Comparison of ENCODE assay signal across 11 cellular contexts in the genomic region with DNA sequence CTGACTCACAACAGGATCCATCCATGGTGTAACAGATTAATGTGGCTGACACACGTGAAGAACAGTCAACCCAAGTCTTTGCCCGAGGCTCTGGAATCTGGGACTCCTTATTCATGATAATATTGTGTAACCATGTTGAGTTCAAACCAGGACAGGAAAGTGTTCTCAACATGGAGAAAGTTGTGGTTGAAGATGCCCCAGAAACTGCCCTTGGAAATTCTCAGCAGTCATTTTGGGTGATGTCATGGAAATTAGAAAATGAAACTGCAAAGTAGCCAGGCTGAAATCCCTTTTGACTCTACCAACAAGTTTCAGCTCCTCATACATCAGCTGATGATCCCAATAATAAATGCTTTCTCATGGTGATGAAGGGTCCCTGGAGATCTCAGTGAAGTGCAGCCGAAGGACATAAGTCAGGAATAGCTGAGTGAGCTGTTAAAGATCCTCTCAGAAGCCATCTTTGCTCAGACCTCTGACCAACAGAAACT.
DNase-seq lines count a peak whose midpoint lies in the region; ATAC-seq lines count a peak whose summit lies in the region.
"Had no signal": no experiment of that assay in that cellular context is flagged by ENCODE, and none has a peak within 500 bp of the region (broad histone marks: within the 10 kb centered on the region; RNA-seq: fewer than 3 reads in every experiment).

No MANE protein-coding gene starts in this region.

- no peaks in the 10 kb centered on the region for H3K36me3 ChIP-seq in SJCRH30

- H3K9me3 Mint-ChIP-seq in immature natural killer cell = no peaks in the 10 kb centered on the region

- no peak overlapping the region for H3K4me3 Mint-ChIP-seq in immature natural killer cell

- no peak for ATAC-seq in GM21723 (IDR thresholded peaks at IDR 0.05; ENCODE audit: unreplicated experiment)
- no peak for ATAC-seq in HG03097 (IDR thresholded peaks at IDR 0.05; ENCODE audit: low FRiP score, unreplicated experiment)

- no peak overlapping the region for H3K4me3 ChIP-seq in SJCRH30
- H3K4me3 ChIP-seq in skeletal muscle cell (ENCODE audit: low read depth, low read length) = no peak overlapping the region

- DNase-seq in EH (ENCODE audit: low read depth) (peak; percentile 100), SJCRH30 (peak in 1 of 2 experiments; percentile 28), fibroblast of peridontal ligament (ENCODE audit: extremely low read depth) (peak; percentile 98), skeletal muscle cell (ENCODE audit: low read depth) (peak; percentile 89), immature natural killer cell (no peak)
- DNase-seq in stimulated activated CD4-positive, alpha-beta T cell treated with anti-CD3 and anti-CD28 coated beads, Interleukin-4, amount 100 ng/mL, for 24 hours = no peak
- DNase-seq: activated T-cell treated with anti-CD3 and anti-CD28 coated beads for 4 hours, DND-41, SIG-M5 had no signal

- peaks cover 0 to 9% (median 2%) of the 10 kb centered on the region in 3 donors for H3K27me3 Mint-ChIP-seq in immature natural killer cell (ENCODE audit: low read depth in 3 of 3)

- no peak overlapping the region for H3K27ac Mint-ChIP-seq in immature natural killer cell

- peaks cover 12% of the 10 kb centered on the region for H3K4me1 ChIP-seq in SJCRH30

- no peaks in the 10 kb centered on the region for H3K36me3 Mint-ChIP-seq in immature natural killer cell

- peak overlapping the region; percentile 18; the same call in 1 of the 2 replicates for H3K27ac ChIP-seq in SJCRH30

- H3K4me1 Mint-ChIP-seq in immature natural killer cell = peaks cover 6 to 8% of the 10 kb centered on the region in 2 donors

- H3K9me3 ChIP-seq in SJCRH30 (replicated peaks) = no peaks in the 10 kb centered on the region

- no peaks in the 10 kb centered on the region for H3K27me3 ChIP-seq in SJCRH30

Comparison
In these comparisons a context has a peak if more than half of its experiments do, and no peak if none do; other contexts are left out.
1. DNase-seq: peak in EH (single experiment), fibroblast of peridontal ligament (single experiment) and skeletal muscle cell (single experiment); none in stimulated activated CD4-positive, alpha-beta T cell treated with anti-CD3 and anti-CD28 coated beads, Interleukin-4, amount 100 ng/mL, for 24 hours (single experiment) and immature natural killer cell (0 of 3).